In the genomic region with DNA sequence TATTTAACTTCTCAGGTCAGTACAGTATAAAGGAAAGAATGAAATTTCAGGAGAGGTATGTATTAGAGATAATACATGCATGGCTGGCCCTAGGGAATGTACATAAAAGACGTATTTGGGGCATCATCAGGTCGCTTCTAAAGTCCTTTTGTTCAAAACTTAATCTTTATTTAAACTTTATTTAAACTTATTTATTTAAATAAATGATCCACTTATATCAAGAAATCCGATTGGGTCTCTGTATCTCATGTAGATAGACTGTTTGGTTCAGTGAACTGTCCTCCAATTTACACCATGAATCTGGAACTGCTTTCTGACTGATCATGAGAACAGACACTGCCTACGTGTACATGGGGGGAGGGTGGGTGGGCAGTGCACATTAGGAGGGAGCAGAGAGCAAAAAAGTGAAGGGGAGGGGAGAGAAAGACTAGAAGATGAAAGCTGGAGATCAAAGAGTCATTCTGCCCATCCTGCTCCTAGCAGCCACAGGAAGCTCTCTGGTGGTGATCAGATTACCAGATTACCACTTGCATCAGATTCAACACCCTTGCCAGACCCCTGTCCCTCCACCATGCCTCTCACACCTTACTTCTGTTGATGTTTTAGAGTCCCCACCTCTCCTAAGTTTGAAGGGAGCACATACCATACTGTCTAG, we compare ENCODE assay signal across 1 cellular context.
TF ChIP-seq lines count a peak whose summit lies in the region.

No MANE protein-coding gene starts in this region.

TF ChIP-seq in HepG2, 621 proteins besides CTCF, POLR2A, EP300 and RAD21 (continued from another document and continues in another):
- TF ChIP-seq HMG20A (CRISPR knock-in tag; IDR thresholded peaks at IDR 0.05; ENCODE audit: borderline replicate concordance) = peak; percentile 81; the same call in 1 of the 2 replicates
- no peak for TF ChIP-seq ZC3H4 (CRISPR knock-in tag; IDR thresholded peaks at IDR 0.05; ENCODE audit: borderline replicate concordance)
- no peak for TF ChIP-seq GTF2F1 (IDR thresholded peaks at IDR 0.05; ENCODE audit: low read length)
- peak; percentile 83; the same call in 1 of the 2 replicates for TF ChIP-seq MIXL1 (CRISPR knock-in tag; IDR thresholded peaks at IDR 0.05)
- no peak for TF ChIP-seq KDM3A (CRISPR knock-in tag; IDR thresholded peaks at IDR 0.05; ENCODE audit: low read depth)
- no peak for TF ChIP-seq HCFC1 (IDR thresholded peaks at IDR 0.05; ENCODE audit: low read depth, low read length)
- TF ChIP-seq POLR2AphosphoS5 (IDR thresholded peaks at IDR 0.05; ENCODE audit: low read depth, low read length) = peak; percentile 32; the same call in 1 of the 2 replicates
- peak; percentile 72; the same call in 1 of the 2 replicates for TF ChIP-seq RERE (CRISPR knock-in tag; IDR thresholded peaks at IDR 0.05; ENCODE audit: low read depth)
- TF ChIP-seq SPEN (CRISPR knock-in tag; IDR thresholded peaks at IDR 0.05; ENCODE audit: low read depth) = peak; percentile 47; the same call in 1 of the 2 replicates
- TF ChIP-seq ZNF468 (CRISPR knock-in tag; IDR thresholded peaks at IDR 0.05) = no peak
- TF ChIP-seq ADNP (CRISPR knock-in tag; IDR thresholded peaks at IDR 0.05) = no peak
- TF ChIP-seq UBTF (CRISPR knock-in tag; IDR thresholded peaks at IDR 0.05) = no peak
- no peak for TF ChIP-seq ZBTB33 (CRISPR knock-in tag; IDR thresholded peaks at IDR 0.05)
- peak; percentile 45; the same call in 1 of the 2 replicates for TF ChIP-seq SKIL (CRISPR knock-in tag; IDR thresholded peaks at IDR 0.05; ENCODE audit: borderline replicate concordance)
- TF ChIP-seq SP1 (IDR thresholded peaks at IDR 0.05) = no peak
- no peak for TF ChIP-seq SP1 (CRISPR knock-in tag; IDR thresholded peaks at IDR 0.05)
- TF ChIP-seq MATR3 (CRISPR knock-in tag; IDR thresholded peaks at IDR 0.05) = no peak
- TF ChIP-seq ARID4A (CRISPR knock-in tag; IDR thresholded peaks at IDR 0.05; ENCODE audit: borderline replicate concordance) = peak; percentile 39; the same call in 1 of the 2 replicates
- TF ChIP-seq ZNF709 (CRISPR knock-in tag; IDR thresholded peaks at IDR 0.05) = no peak
- TF ChIP-seq TSC22D2 (CRISPR knock-in tag; IDR thresholded peaks at IDR 0.05; ENCODE audit: borderline replicate concordance) = 0 out of 2 replicates have a peak, but pooled peaks have one; percentile 36
- TF ChIP-seq, protein P1, sequence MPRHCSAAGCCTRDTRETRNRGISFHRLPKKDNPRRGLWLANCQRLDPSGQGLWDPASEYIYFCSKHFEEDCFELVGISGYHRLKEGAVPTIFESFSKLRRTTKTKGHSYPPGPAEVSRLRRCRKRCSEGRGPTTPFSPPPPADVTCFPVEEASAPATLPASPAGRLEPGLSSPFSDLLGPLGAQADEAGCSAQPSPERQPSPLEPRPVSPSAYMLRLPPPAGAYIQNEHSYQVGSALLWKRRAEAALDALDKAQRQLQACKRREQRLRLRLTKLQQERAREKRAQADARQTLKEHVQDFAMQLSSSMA (CRISPR knock-in tag; IDR thresholded peaks at IDR 0.05) = no peak
- TF ChIP-seq EEA1 (CRISPR knock-in tag; IDR thresholded peaks at IDR 0.05; ENCODE audit: borderline replicate concordance) = no peak
- peak; percentile 19; the same call in 1 of the 2 replicates for TF ChIP-seq NR2F2 (IDR thresholded peaks at IDR 0.05; ENCODE audit: borderline replicate concordance, low read depth)
- TF ChIP-seq ZFP37 (CRISPR knock-in tag; IDR thresholded peaks at IDR 0.05; ENCODE audit: borderline replicate concordance) = no peak
- TF ChIP-seq ZSCAN20 (CRISPR knock-in tag; IDR thresholded peaks at IDR 0.05; ENCODE audit: borderline replicate concordance) = no peak
- TF ChIP-seq ZNF569 (CRISPR knock-in tag; IDR thresholded peaks at IDR 0.05; ENCODE audit: borderline replicate concordance) = no peak
- TF ChIP-seq, protein P2, sequence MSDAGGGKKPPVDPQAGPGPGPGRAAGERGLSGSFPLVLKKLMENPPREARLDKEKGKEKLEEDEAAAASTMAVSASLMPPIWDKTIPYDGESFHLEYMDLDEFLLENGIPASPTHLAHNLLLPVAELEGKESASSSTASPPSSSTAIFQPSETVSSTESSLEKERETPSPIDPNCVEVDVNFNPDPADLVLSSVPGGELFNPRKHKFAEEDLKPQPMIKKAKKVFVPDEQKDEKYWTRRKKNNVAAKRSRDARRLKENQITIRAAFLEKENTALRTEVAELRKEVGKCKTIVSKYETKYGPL (CRISPR knock-in tag; IDR thresholded peaks at IDR 0.05) = no peak
- no peak for TF ChIP-seq ARHGAP35 (CRISPR knock-in tag; IDR thresholded peaks at IDR 0.05; ENCODE audit: borderline replicate concordance)
- no peak for TF ChIP-seq ZNF33B (CRISPR knock-in tag; IDR thresholded peaks at IDR 0.05)
- peak; percentile 50 for TF ChIP-seq HNRNPK (IDR thresholded peaks at IDR 0.05; ENCODE audit: low read depth, low read length, poor library complexity, severe bottlenecking)
- TF ChIP-seq, protein P3, sequence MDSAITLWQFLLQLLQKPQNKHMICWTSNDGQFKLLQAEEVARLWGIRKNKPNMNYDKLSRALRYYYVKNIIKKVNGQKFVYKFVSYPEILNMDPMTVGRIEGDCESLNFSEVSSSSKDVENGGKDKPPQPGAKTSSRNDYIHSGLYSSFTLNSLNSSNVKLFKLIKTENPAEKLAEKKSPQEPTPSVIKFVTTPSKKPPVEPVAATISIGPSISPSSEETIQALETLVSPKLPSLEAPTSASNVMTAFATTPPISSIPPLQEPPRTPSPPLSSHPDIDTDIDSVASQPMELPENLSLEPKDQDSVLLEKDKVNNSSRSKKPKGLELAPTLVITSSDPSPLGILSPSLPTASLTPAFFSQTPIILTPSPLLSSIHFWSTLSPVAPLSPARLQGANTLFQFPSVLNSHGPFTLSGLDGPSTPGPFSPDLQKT (CRISPR knock-in tag; IDR thresholded peaks at IDR 0.05; ENCODE audit: borderline replicate concordance) = no peak
